In the genomic region with DNA sequence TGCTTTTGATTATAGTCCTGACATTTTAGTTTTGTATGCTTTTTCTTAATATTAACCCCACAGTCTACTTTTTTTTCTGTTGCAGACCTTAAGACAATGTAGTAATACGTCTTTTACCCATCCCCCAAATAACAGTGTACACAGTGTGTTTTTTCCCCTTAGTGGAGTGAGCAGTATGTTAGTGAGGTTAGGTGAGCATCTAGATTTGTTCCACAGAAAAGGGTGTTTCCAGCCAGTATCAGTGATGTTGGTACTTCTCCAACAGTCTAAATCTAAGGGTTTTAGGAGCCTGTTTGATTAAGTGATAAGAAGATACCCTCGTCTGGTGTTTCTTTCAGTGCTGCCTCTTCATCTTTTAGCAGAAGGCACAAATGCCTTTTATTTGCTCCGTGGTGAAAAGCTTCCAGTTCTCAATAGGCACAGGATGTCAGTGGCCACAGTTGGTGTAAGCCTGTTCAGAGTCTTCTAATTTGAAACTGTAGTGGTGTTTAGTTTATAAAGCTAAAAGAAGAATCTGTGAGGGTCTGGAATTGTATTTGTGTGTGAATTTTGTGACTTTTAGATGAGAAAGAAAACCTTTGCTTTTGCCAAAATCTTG, we compare ENCODE assay signal across 11 cellular contexts.
DNase-seq lines count a peak whose midpoint lies in the region; ATAC-seq and TF ChIP-seq lines count a peak whose summit lies in the region.
"Had no signal": no experiment of that assay in that cellular context is flagged by ENCODE, and none has a peak within 500 bp of the region (broad histone marks: within the 10 kb centered on the region; RNA-seq: fewer than 3 reads in every experiment).

No MANE protein-coding gene starts in this region.

- H3K9ac ChIP-seq in SU-DHL-6 (ENCODE audit: low read length) (no peak overlapping the region), liver (ENCODE audit: low read depth in 1 of 2, low read length in 2 of 2) (peak overlapping the region in 1 of 2 donors; percentile 42)

- no peaks in the 10 kb centered on the region for H3K27me3 Mint-ChIP-seq in activated CD4-positive, alpha-beta T cell treated with anti-CD3 and anti-CD28 coated beads, Interleukin-2, amount 10 ng/mL, durations not matched to agents 7 days and 5 days
- H3K27me3 Mint-ChIP-seq in stimulated activated naive CD8-positive, alpha-beta T cell treated with anti-CD3 and anti-CD28 coated beads, Interleukin-15, amount 100 ng/mL, for 72 hours: no peaks in the 10 kb centered on the region

- no peaks in the 10 kb centered on the region for H3K9me3 ChIP-seq in SU-DHL-6 (ENCODE audit: insufficient read depth, low read length)
- no peaks in the 10 kb centered on the region for H3K9me3 ChIP-seq in liver (ENCODE audit: control insufficient read depth in 4 of 4, low read length in 3 of 4)

- H3K4me3 Mint-ChIP-seq in activated CD4-positive, alpha-beta T cell treated with anti-CD3 and anti-CD28 coated beads, Interleukin-2, amount 10 ng/mL, durations not matched to agents 7 days and 5 days: no peak overlapping the region
- H3K4me3 Mint-ChIP-seq in stimulated activated naive CD8-positive, alpha-beta T cell treated with anti-CD3 and anti-CD28 coated beads, Interleukin-15, amount 100 ng/mL, for 72 hours: peak overlapping the region; percentile 21 to 38

- H3K27ac Mint-ChIP-seq in activated CD4-positive, alpha-beta T cell treated with anti-CD3 and anti-CD28 coated beads, Interleukin-2, amount 10 ng/mL, durations not matched to agents 7 days and 5 days: peak overlapping the region; percentile 74
- H3K27ac Mint-ChIP-seq in stimulated activated naive CD8-positive, alpha-beta T cell treated with anti-CD3 and anti-CD28 coated beads, Interleukin-15, amount 100 ng/mL, for 72 hours: no peak overlapping the region

- H3K4me1 ChIP-seq in liver (ENCODE audit: control insufficient read depth in 4 of 4, insufficient read depth in 4 of 4, low read length in 3 of 4): peaks cover 28 to 76% (median 62%) of the 10 kb centered on the region in 4 donors

- H3K4me3 ChIP-seq in SU-DHL-6 (ENCODE audit: insufficient read depth, low read length, poor library complexity, severe bottlenecking) (no peak overlapping the region), liver (ENCODE audit: low read depth in 1 of 3, low read length in 3 of 3) (no peak overlapping the region)
- H3K4me3 ChIP-seq: skin epidermis had no signal

- peaks cover 38% of the 10 kb centered on the region; the same call in 1 of the 2 replicates for H4K20me1 ChIP-seq in SU-DHL-6 (ENCODE audit: low read depth, low read length)

- peak overlapping the region; percentile 53; the same call in 1 of the 2 replicates for H3K27ac ChIP-seq in SU-DHL-6 (ENCODE audit: low read depth, low read length)
- H3K27ac ChIP-seq in liver (ENCODE audit: low read depth in 1 of 2, low read length in 2 of 2): peak overlapping the region; percentile 49 to 68

- CTCF ChIA-PET in activated CD4-positive, alpha-beta T cell treated with anti-CD3 and anti-CD28 coated beads, Interleukin-2, amount 10 ng/mL, durations not matched to agents 7 days and 5 days (lab: Charles Lee): no interaction called here

- peaks cover 9% of the 10 kb centered on the region for H3K36me3 Mint-ChIP-seq in activated CD4-positive, alpha-beta T cell treated with anti-CD3 and anti-CD28 coated beads, Interleukin-2, amount 10 ng/mL, durations not matched to agents 7 days and 5 days (ENCODE audit: low read depth)

- peak; percentile 38 for ATAC-seq in stimulated activated naive CD8-positive, alpha-beta T cell treated with anti-CD3 and anti-CD28 coated beads, Interleukin-15, amount 100 ng/mL, for 72 hours
- ATAC-seq in HG03280 (IDR thresholded peaks at IDR 0.05; ENCODE audit: unreplicated experiment): no peak
- ATAC-seq: PC-3 had no signal

- no peaks in the 10 kb centered on the region for H3K36me3 ChIP-seq in SU-DHL-6 (ENCODE audit: low read length)
- no peaks in the 10 kb centered on the region for H3K36me3 ChIP-seq in liver (ENCODE audit: control insufficient read depth in 4 of 4, insufficient read depth in 3 of 4, low read depth in 1 of 4, low read length in 3 of 4)

- POLR2A ChIA-PET in activated CD4-positive, alpha-beta T cell treated with anti-CD3 and anti-CD28 coated beads, Interleukin-2, amount 10 ng/mL, durations not matched to agents 7 days and 5 days (lab: Charles Lee): no interaction called here

- peak; percentile 56 for DNase-seq in activated CD4-positive, alpha-beta T cell treated with anti-CD3 and anti-CD28 coated beads, Interleukin-2, amount 10 ng/mL, durations not matched to agents 7 days and 5 days
- no peak for DNase-seq in activated CD4-positive, alpha-beta T cell treated with anti-CD3 and anti-CD28 coated beads for 1 hour
- DNase-seq in stimulated activated naive CD8-positive, alpha-beta T cell treated with anti-CD3 and anti-CD28 coated beads, Interleukin-15, amount 100 ng/mL, for 72 hours: no peak
- DNase-seq in activated gamma-delta T cell (lab: John Stamatoyannopoulos, UW): no peak
- no peak for DNase-seq in GF-D8 (lab: John Stamatoyannopoulos, UW)
- DNase-seq: head of caudate nucleus, PC-3 had no signal

- peaks cover 100% of the 10 kb centered on the region for H3K79me2 ChIP-seq in SU-DHL-6 (ENCODE audit: insufficient read depth, low read length)

- 31% methylated on average over 3 of the region's 3 CpGs for WGBS in liver

- no peaks in the 10 kb centered on the region for H3K9me2 ChIP-seq in SU-DHL-6 (replicated peaks; ENCODE audit: insufficient read depth, low read length)

- H3K9me3 Mint-ChIP-seq in activated CD4-positive, alpha-beta T cell treated with anti-CD3 and anti-CD28 coated beads, Interleukin-2, amount 10 ng/mL, durations not matched to agents 7 days and 5 days: peaks cover under 1% of the 10 kb centered on the region
- no peaks in the 10 kb centered on the region for H3K9me3 Mint-ChIP-seq in stimulated activated naive CD8-positive, alpha-beta T cell treated with anti-CD3 and anti-CD28 coated beads, Interleukin-15, amount 100 ng/mL, for 72 hours

- no peak for TF ChIP-seq CTCF in SU-DHL-6 (IDR thresholded peaks at IDR 0.05; ENCODE audit: insufficient read depth, low read length, poor library complexity, severe bottlenecking)
- TF ChIP-seq CTCF in liver (IDR thresholded peaks at IDR 0.05; ENCODE audit: low read depth, low read length, missing input control): no peak

- H3K27me3 ChIP-seq in SU-DHL-6 (ENCODE audit: low read length): no peaks in the 10 kb centered on the region
- H3K27me3 ChIP-seq in liver (ENCODE audit: control insufficient read depth in 4 of 4, insufficient read depth in 4 of 4, low read length in 3 of 4): no peaks in the 10 kb centered on the region

- TF ChIP-seq RAD21 in liver (IDR thresholded peaks at IDR 0.05): no peak

- peaks cover 81% of the 10 kb centered on the region for H3K4me1 Mint-ChIP-seq in activated CD4-positive, alpha-beta T cell treated with anti-CD3 and anti-CD28 coated beads, Interleukin-2, amount 10 ng/mL, durations not matched to agents 7 days and 5 days
- H3K4me1 Mint-ChIP-seq in stimulated activated naive CD8-positive, alpha-beta T cell treated with anti-CD3 and anti-CD28 coated beads, Interleukin-15, amount 100 ng/mL, for 72 hours: peaks cover 91% of the 10 kb centered on the region

- H3K4me2 ChIP-seq in SU-DHL-6 (ENCODE audit: low read depth, low read length, poor library complexity, severe bottlenecking): peak overlapping the region; percentile 42

- peaks cover 8% of the 10 kb centered on the region; the same call in 1 of the 2 replicates for H3F3A ChIP-seq in SU-DHL-6 (ENCODE audit: insufficient read depth)

- no peak overlapping the region for H2AFZ ChIP-seq in SU-DHL-6 (ENCODE audit: low read depth, low read length, severe bottlenecking)

TF ChIP-seq in liver, 16 proteins besides CTCF, POLR2A, EP300 and RAD21:
- TF ChIP-seq HNF4G (IDR thresholded peaks at IDR 0.05) (no peak), RXRA (IDR thresholded peaks at IDR 0.05) (no peak), SP1 (IDR thresholded peaks at IDR 0.05) (no peak), NR2F2 (IDR thresholded peaks at IDR 0.05) (no peak), JUND (IDR thresholded peaks at IDR 0.05) (no peak), FOXA1 (IDR thresholded peaks at IDR 0.05) (no peak), HNF4A (conservative IDR thresholded peaks at IDR 0.05) (no peak), TAF1 (conservative IDR thresholded peaks at IDR 0.05) (no peak), GABPA (IDR thresholded peaks at IDR 0.05 in 1 of 2, conservative IDR thresholded peaks at IDR 0.05 in 1 of 2) (no peak), FOXA2 (IDR thresholded peaks at IDR 0.05) (no peak)
- TF ChIP-seq, protein P1, sequence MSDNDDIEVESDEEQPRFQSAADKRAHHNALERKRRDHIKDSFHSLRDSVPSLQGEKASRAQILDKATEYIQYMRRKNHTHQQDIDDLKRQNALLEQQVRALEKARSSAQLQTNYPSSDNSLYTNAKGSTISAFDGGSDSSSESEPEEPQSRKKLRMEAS (IDR thresholded peaks at IDR 0.05): no peak
- TF ChIP-seq, protein P2, sequence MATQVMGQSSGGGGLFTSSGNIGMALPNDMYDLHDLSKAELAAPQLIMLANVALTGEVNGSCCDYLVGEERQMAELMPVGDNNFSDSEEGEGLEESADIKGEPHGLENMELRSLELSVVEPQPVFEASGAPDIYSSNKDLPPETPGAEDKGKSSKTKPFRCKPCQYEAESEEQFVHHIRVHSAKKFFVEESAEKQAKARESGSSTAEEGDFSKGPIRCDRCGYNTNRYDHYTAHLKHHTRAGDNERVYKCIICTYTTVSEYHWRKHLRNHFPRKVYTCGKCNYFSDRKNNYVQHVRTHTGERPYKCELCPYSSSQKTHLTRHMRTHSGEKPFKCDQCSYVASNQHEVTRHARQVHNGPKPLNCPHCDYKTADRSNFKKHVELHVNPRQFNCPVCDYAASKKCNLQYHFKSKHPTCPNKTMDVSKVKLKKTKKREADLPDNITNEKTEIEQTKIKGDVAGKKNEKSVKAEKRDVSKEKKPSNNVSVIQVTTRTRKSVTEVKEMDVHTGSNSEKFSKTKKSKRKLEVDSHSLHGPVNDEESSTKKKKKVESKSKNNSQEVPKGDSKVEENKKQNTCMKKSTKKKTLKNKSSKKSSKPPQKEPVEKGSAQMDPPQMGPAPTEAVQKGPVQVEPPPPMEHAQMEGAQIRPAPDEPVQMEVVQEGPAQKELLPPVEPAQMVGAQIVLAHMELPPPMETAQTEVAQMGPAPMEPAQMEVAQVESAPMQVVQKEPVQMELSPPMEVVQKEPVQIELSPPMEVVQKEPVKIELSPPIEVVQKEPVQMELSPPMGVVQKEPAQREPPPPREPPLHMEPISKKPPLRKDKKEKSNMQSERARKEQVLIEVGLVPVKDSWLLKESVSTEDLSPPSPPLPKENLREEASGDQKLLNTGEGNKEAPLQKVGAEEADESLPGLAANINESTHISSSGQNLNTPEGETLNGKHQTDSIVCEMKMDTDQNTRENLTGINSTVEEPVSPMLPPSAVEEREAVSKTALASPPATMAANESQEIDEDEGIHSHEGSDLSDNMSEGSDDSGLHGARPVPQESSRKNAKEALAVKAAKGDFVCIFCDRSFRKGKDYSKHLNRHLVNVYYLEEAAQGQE (IDR thresholded peaks at IDR 0.05): no peak
- TF ChIP-seq, protein P3, sequence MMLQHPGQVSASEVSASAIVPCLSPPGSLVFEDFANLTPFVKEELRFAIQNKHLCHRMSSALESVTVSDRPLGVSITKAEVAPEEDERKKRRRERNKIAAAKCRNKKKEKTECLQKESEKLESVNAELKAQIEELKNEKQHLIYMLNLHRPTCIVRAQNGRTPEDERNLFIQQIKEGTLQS (IDR thresholded peaks at IDR 0.05): no peak
